Comparison of ENCODE assay signal across 1 cellular context in the genomic region with DNA sequence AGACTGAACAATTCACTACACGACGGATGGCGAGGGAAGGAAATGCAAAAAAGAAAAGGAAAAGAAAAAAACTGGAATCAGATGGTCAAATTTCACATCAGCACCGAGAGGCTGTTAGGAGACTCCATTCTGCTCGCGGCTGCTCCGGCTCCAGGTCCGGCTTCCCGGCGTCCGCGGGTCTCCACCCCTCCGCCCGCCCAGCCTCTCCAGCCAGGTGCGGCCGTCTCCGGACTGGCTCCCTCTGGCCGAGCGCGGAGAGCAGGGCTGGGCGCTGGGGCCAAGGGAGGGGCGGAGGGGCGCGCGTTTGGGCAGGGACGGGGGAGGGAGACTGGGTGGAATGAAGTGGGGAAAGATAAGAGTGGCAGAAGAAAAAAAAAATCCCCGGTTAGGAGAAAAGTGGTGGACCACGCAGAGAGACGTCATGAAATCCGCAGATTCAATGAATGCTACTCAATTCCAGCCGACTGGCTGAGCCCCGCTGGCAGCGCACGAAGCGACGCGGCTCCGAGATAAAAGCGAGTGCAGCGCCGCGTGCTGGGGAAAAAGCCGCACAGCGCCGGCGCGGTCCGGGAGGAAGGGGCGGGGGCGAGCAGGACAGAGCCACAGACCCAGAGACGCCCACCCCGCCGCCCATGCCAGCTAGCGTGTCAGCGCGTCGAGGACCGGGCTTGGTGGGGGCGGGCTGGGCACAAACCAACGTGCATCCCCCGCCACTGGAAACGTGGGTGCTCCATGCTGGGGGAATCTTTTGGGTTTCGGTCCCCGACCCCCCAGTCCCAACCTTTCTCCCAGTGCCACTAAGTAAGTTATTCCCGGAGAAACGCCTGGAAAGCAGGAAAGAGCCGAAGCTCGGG.
TF ChIP-seq lines count a peak whose summit lies in the region.

A gene with protein sequence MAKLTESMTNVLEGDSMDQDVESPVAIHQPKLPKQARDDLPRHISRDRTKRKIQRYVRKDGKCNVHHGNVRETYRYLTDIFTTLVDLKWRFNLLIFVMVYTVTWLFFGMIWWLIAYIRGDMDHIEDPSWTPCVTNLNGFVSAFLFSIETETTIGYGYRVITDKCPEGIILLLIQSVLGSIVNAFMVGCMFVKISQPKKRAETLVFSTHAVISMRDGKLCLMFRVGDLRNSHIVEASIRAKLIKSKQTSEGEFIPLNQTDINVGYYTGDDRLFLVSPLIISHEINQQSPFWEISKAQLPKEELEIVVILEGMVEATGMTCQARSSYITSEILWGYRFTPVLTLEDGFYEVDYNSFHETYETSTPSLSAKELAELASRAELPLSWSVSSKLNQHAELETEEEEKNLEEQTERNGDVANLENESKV (minus strand): TSS at position 517 of the 854 bp plus-strand sequence. CDS start 75,775 bp downstream, outside the sequence.

TF ChIP-seq in K562, 482 proteins besides CTCF, POLR2A, EP300 and RAD21 (continued from another document):
- TF ChIP-seq VEZF1 (CRISPR knock-in tag; IDR thresholded peaks at IDR 0.05) (peak; percentile 47), EGR1 (conservative IDR thresholded peaks at IDR 0.05) (peak; percentile 66), HNRNPH1 (optimal IDR thresholded peaks at IDR 0.05; ENCODE audit: low read depth, low read length) (no peak), XRCC5 (IDR thresholded peaks at IDR 0.05; ENCODE audit: low read depth, low read length) (0 out of 2 replicates have a peak, but pooled peaks have one; percentile 10), MAZ (CRISPR knock-in tag; conservative IDR thresholded peaks at IDR 0.05 in 1 of 2, IDR thresholded peaks at IDR 0.05 in 1 of 2) (0 out of 4 replicates have a peak, but pooled peaks have one; percentile 2 to 39), HNRNPLL (IDR thresholded peaks at IDR 0.05; ENCODE audit: low read depth, low read length, poor library complexity, severe bottlenecking) (peak; percentile 24)
TF ChIP-seq in K562: peak in this region for 11.
